18 cellular contexts compared by ENCODE assay signal in the genomic region with DNA sequence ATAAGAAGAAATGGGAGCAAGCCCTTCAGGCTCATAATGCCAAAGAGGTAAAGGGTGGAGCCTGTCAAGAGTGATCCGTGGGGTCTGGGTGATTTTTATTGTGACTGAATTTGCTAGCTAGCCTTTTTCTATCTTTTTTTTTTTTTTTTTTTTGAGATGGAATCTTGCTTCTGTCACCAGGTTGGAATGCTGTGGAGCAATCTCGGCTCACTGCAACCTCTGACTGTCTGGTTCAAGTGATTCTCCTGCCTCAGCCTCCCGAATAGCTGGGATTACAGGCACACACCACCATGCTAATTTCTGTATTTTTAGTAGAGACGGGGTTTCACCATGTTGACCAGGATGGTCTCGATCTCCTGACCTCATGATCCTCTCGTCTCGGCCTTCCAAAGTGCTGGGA. TPM values are rescaled to one million over a fixed set of nuclear protein-coding genes. Genes with fewer than 3 reads are reported as not detected.
DNase-seq lines count a peak whose midpoint lies in the region; ATAC-seq and TF ChIP-seq lines count a peak whose summit lies in the region.
"Had no signal": no experiment of that assay in that cellular context is flagged by ENCODE, and none has a peak within 500 bp of the region (broad histone marks: within the 10 kb centered on the region; RNA-seq: fewer than 3 reads in every experiment).

No MANE protein-coding gene starts in this region.

- POLR2A ChIA-PET in CD8-positive, alpha-beta memory T cell (lab: Charles Lee) = no interaction called here

- intact Hi-C loops in mammary epithelial cell (cut with micrococcal nuclease) = no loop called here

- H2BK12ac ChIP-seq in trophoblast cell (ENCODE audit: low read length) = no peak overlapping the region

- H2AFZ ChIP-seq in trophoblast cell (ENCODE audit: insufficient read depth, low read length, poor library complexity) = no peak overlapping the region
- no peak overlapping the region for H2AFZ ChIP-seq in mammary epithelial cell (ENCODE audit: low read depth, low read length)

- H3K27me3 Mint-ChIP-seq in CD8-positive, alpha-beta memory T cell = peaks cover 1 to 22% of the 10 kb centered on the region in 2 donors

- H3K36me3 ChIP-seq in trophoblast cell (ENCODE audit: control insufficient read depth in 1 of 2, insufficient read depth in 2 of 2, low read length in 2 of 2) (no peaks in the 10 kb centered on the region), mammary epithelial cell (ENCODE audit: insufficient read depth, low read length) (no peaks in the 10 kb centered on the region)
- H3K36me3 ChIP-seq in CD8-positive, alpha-beta memory T cell (ENCODE audit: insufficient read depth, low read length) = no peaks in the 10 kb centered on the region
- H3K36me3 ChIP-seq: BE2C, SJSA1 had no signal

- no peaks in the 10 kb centered on the region for H3K36me3 Mint-ChIP-seq in CD8-positive, alpha-beta memory T cell

- no peak overlapping the region for H3K27ac Mint-ChIP-seq in CD8-positive, alpha-beta memory T cell
- H3K27ac Mint-ChIP-seq: H9 had no signal

- no peak overlapping the region for H3K14ac ChIP-seq in trophoblast cell (ENCODE audit: low read length)

- no peaks in the 10 kb centered on the region for H4K20me1 ChIP-seq in mammary epithelial cell (ENCODE audit: insufficient read depth, low read length)

- no peaks in the 10 kb centered on the region for H3K4me1 Mint-ChIP-seq in CD8-positive, alpha-beta memory T cell

- no peak overlapping the region for H3K4ac ChIP-seq in trophoblast cell (ENCODE audit: low read depth, low read length)

- H3K79me2 ChIP-seq in trophoblast cell (ENCODE audit: control insufficient read depth, insufficient read depth, low read length, poor library complexity) (no peaks in the 10 kb centered on the region), mammary epithelial cell (ENCODE audit: insufficient read depth, low read length) (no peaks in the 10 kb centered on the region)

- TF ChIP-seq CTCF in fibroblast of mammary gland (conservative IDR thresholded peaks at IDR 0.05; ENCODE audit: control insufficient read depth, insufficient read depth, low read depth, low read length) = no peak
- no peak for TF ChIP-seq CTCF in mammary epithelial cell (conservative IDR thresholded peaks at IDR 0.05 in 1 of 2, IDR thresholded peaks at IDR 0.05 in 1 of 2; ENCODE audit: extremely low read depth in 1 of 2, insufficient read depth in 1 of 2, low read depth in 1 of 2, low read length in 2 of 2)

- no peak overlapping the region for H3K27ac ChIP-seq in trophoblast cell (ENCODE audit: low read depth, low read length)
- no peak overlapping the region for H3K27ac ChIP-seq in CD8-positive, alpha-beta memory T cell (ENCODE audit: low read depth, low read length)
- H3K27ac ChIP-seq in mammary epithelial cell (ENCODE audit: insufficient read depth, low read depth, low read length) = no peak overlapping the region
- H3K27ac ChIP-seq: HL-60, SJSA1 had no signal

- no peak overlapping the region for H2BK120ac ChIP-seq in trophoblast cell (ENCODE audit: insufficient read depth, low read length, poor library complexity)

- in situ Hi-C loops in mammary epithelial cell (cut with MboI; ENCODE audit: low sequenced_read_pairs in 2 of 2) = no loop called here

- ATAC-seq in HG03571 (IDR thresholded peaks at IDR 0.05; ENCODE audit: unreplicated experiment) = no peak
- ATAC-seq: PC-3 had no signal

- H2BK5ac ChIP-seq in trophoblast cell (ENCODE audit: low read depth, low read length, poor library complexity) = no peak overlapping the region

- no TSS peak for BruUV-seq in mammary epithelial cell (replicated peaks; lab: Mats Ljungman, UMichigan)

- H3K4me3 Mint-ChIP-seq in CD8-positive, alpha-beta memory T cell = no peak overlapping the region
- H3K4me3 Mint-ChIP-seq: H9 had no signal

- H3K4me2 ChIP-seq in trophoblast cell (ENCODE audit: low read length) = no peak overlapping the region
- H3K4me2 ChIP-seq in mammary epithelial cell (ENCODE audit: insufficient read depth, low read depth, low read length) = no peak overlapping the region

- H3K9me3 Mint-ChIP-seq in CD8-positive, alpha-beta memory T cell = no peaks in the 10 kb centered on the region
- H3K9me3 Mint-ChIP-seq: H9 had no signal

- no CpG with 5 or more reads among the region's 7 CpGs for WGBS in trophoblast cell (ENCODE audit: extremely low coverage, insufficient coverage, insufficient read length)
- 79% methylated on average over 7 of the region's 7 CpGs for WGBS in mammary epithelial cell (ENCODE audit: low coverage, missing lambda C conversion rate)

- no peak overlapping the region for H3K23ac ChIP-seq in trophoblast cell (ENCODE audit: low read length)

- DNase-seq in EL (peak; percentile 49), amniotic epithelial cell (ENCODE audit: low read depth) (peak; percentile 61), fibroblast of mammary gland (ENCODE audit: low read depth) (peak; percentile 46), trophoblast cell (peak; percentile 49 to 78), mammary epithelial cell (no peak)
- no peak for DNase-seq in CD8-positive, alpha-beta memory T cell
- no peak for DNase-seq in stimulated activated CD4-positive, alpha-beta T cell treated with anti-CD3 and anti-CD28 coated beads, Interleukin-2, amount 100 ng/mL, for 48 hours
- DNase-seq: BE2C, H9, KBM-7, NCI-H1048, NCI-H2227 treated with DMSO at 0.1 percent for 48 hours, NCI-H526 treated with DMSO at 0.1 percent for 48 hours, PC-3 had no signal

- peaks cover 2% of the 10 kb centered on the region for H3K79me1 ChIP-seq in trophoblast cell (ENCODE audit: low read length)

- H3K18ac ChIP-seq in trophoblast cell (ENCODE audit: low read length) = peak overlapping the region; percentile 14

- no peak overlapping the region for H2AK5ac ChIP-seq in trophoblast cell (ENCODE audit: low read length)

- no peaks in the 10 kb centered on the region for H3K9me3 ChIP-seq in trophoblast cell (ENCODE audit: insufficient read depth, low read depth, low read length)
- H3K9me3 ChIP-seq in CD8-positive, alpha-beta memory T cell (ENCODE audit: low read length) = no peaks in the 10 kb centered on the region
- H3K9me3 ChIP-seq in mammary epithelial cell (replicated peaks; ENCODE audit: insufficient read depth, low read length) = no peaks in the 10 kb centered on the region
- H3K9me3 ChIP-seq: BE2C, SJSA1 had no signal

- H3K4me1 ChIP-seq in trophoblast cell (ENCODE audit: control insufficient read depth in 1 of 2, insufficient read depth in 2 of 2, low read length in 2 of 2) = peaks cover 5 to 8% of the 10 kb centered on the region in 2 experiments
- H3K4me1 ChIP-seq in CD8-positive, alpha-beta memory T cell (ENCODE audit: insufficient read depth, low read length) = no peaks in the 10 kb centered on the region
- no peaks in the 10 kb centered on the region for H3K4me1 ChIP-seq in mammary epithelial cell (ENCODE audit: insufficient read depth, low read length)
- H3K4me1 ChIP-seq: BE2C, SJSA1 had no signal

- no peak overlapping the region for H4K8ac ChIP-seq in trophoblast cell (ENCODE audit: low read depth, low read length)

- H3K4me3 ChIP-seq in fibroblast of mammary gland (ENCODE audit: control insufficient read depth, low read depth, low read length) (no peak overlapping the region), trophoblast cell (ENCODE audit: low read depth, low read length) (no peak overlapping the region), mammary epithelial cell (replicated peaks in 1 of 3; ENCODE audit: insufficient read depth in 1 of 3, low read depth in 2 of 3, low read length in 3 of 3) (no peak overlapping the region)
- no peak overlapping the region for H3K4me3 ChIP-seq in CD8-positive, alpha-beta memory T cell (ENCODE audit: low read length)
- H3K4me3 ChIP-seq: SJSA1 had no signal

- H3K27me3 ChIP-seq in trophoblast cell (ENCODE audit: insufficient read depth, low read length) (no peaks in the 10 kb centered on the region), mammary epithelial cell (ENCODE audit: insufficient read depth, low read length) (no peaks in the 10 kb centered on the region)
- H3K27me3 ChIP-seq in CD8-positive, alpha-beta memory T cell (ENCODE audit: insufficient read depth, low read length, poor library complexity, severe bottlenecking) = no peaks in the 10 kb centered on the region
- H3K27me3 ChIP-seq: BE2C, SJSA1 had no signal

- dilution Hi-C loops in mammary epithelial cell (cut with HindIII; ENCODE audit: low sequenced_read_pairs) = no loop called here

- no peak overlapping the region for H3K9ac ChIP-seq in trophoblast cell (ENCODE audit: low read length)
- no peak overlapping the region for H3K9ac ChIP-seq in mammary epithelial cell (ENCODE audit: insufficient read depth, low read length)

- H4K91ac ChIP-seq in trophoblast cell (ENCODE audit: low read depth, low read length) = no peak overlapping the region

- CTCF ChIA-PET in CD8-positive, alpha-beta memory T cell (lab: Charles Lee) = no interaction called here
- CTCF ChIA-PET in mammary epithelial cell (lab: Charles Lee; ENCODE audit: low non-redundant PET) = no interaction called here

- H4K12ac ChIP-seq in trophoblast cell (ENCODE audit: low read depth, low read length) = no peak overlapping the region

RNA-seq across cellular contexts. Expression of a gene that starts 29.1 kb away (rescaled TPM):
- 0.08 TPM in 2 replicates for polyA plus RNA-seq in trophoblast cell (2013)
- not detected for total RNA-seq in CD8-positive, alpha-beta memory T cell
- polyA plus RNA-seq in CD8-positive, alpha-beta memory T cell = not detected
- total RNA-seq in mammary epithelial cell = under 1 TPM; 0.33 to 0.38 TPM
- polyA plus RNA-seq in mammary epithelial cell = not detected
- not detected for polyA minus RNA-seq in mammary epithelial cell
- total RNA-seq: A673, H9, PC-3, SJSA1 had no signal

RNA-seq across cellular contexts. Expression of a gene that starts 47.1 kb away (rescaled TPM):
- 0.12 and 0.17 TPM in 2 replicates for polyA plus RNA-seq in trophoblast cell (2013)
- 1 to 10 TPM; 1.7 to 2.6 TPM for total RNA-seq in CD8-positive, alpha-beta memory T cell
- 1.7 TPM for polyA plus RNA-seq in CD8-positive, alpha-beta memory T cell
- not detected for total RNA-seq in mammary epithelial cell
- polyA plus RNA-seq in mammary epithelial cell = not detected
- polyA minus RNA-seq in mammary epithelial cell = not detected
- total RNA-seq: A673, PC-3, SJSA1 had no signal

Comparison
In these comparisons a context has a peak if more than half of its experiments do, and no peak if none do; other contexts are left out.
1. DNase-seq: peak in EL (single experiment), amniotic epithelial cell (single experiment), fibroblast of mammary gland (single experiment) and trophoblast cell (2 of 2); none in CD8-positive, alpha-beta memory T cell (0 of 5), mammary epithelial cell (single experiment) and stimulated activated CD4-positive, alpha-beta T cell treated with anti-CD3 and anti-CD28 coated beads, Interleukin-2, amount 100 ng/mL, for 48 hours (0 of 2).